8 cellular contexts compared by ENCODE assay signal in the genomic region with DNA sequence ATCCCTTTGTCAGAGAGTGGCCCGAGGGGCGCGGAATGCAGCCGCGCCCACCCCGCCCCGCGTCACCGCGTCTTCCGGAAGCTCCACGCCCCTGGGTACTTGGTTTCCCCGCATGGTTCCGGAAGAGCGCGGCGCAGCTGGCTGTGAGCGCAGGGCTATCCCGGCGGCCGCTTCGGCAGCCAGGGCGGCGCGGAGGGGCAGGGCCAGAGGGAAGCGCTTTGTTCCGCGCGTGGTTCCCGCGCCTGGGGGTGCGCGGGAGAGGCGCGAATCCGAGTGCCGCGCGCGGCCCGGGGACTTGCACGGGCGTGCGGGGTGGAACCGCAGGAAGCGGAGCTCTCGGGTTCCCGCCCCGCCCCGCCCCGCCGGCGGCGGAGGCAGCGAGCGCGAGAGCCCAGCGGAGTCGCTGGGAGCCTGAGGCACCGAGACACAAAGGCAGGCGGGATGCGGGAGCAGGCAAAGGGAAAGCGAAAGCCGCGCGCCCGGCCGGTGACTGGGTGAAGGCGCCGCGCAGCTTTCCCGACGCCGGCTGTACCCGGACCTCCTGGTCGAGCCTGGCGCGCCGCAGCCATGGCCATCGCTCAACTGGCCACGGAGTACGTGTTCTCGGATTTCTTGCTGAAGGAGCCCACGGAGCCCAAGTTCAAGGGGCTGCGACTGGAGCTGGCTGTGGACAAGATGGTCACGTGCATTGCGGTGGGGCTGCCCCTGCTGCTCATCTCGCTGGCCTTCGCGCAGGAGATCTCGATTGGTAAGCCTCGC. TPM values are rescaled to one million over a fixed set of nuclear protein-coding genes. Genes with fewer than 3 reads are reported as not detected.
DNase-seq lines count a peak whose midpoint lies in the region; ATAC-seq and TF ChIP-seq lines count a peak whose summit lies in the region.

A gene with protein sequence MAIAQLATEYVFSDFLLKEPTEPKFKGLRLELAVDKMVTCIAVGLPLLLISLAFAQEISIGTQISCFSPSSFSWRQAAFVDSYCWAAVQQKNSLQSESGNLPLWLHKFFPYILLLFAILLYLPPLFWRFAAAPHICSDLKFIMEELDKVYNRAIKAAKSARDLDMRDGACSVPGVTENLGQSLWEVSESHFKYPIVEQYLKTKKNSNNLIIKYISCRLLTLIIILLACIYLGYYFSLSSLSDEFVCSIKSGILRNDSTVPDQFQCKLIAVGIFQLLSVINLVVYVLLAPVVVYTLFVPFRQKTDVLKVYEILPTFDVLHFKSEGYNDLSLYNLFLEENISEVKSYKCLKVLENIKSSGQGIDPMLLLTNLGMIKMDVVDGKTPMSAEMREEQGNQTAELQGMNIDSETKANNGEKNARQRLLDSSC (plus strand): TSS at position 96 of the 759 bp plus-strand sequence. CDS start 472 bp downstream, at position 568.

- peak within 1 kb of the TSS; percentile 61 for H3K4me3 ChIP-seq in right cardiac atrium (ENCODE audit: low read length)
- H3K4me3 ChIP-seq in vagina, result peak within 1 kb of the TSS; percentile 71 to 88

- H3K27me3 ChIP-seq in right cardiac atrium (ENCODE audit: control insufficient read depth, insufficient read depth) (no peaks in the 10 kb centered on the region), vagina (no peaks in the 10 kb centered on the region)

- H3K36me3 ChIP-seq in vagina, result no peaks in the 10 kb centered on the region

- in situ Hi-C loops in GM13977 (cut with MboI; ENCODE audit: low pct_unique_long_range_greater_than_20kb, low sequenced_read_pairs, unreplicated experiment), result no loop called here

- DNase-seq in GM13977 (ENCODE audit: low spot score), result peak; percentile 88
- peak; percentile 87 to 96 (median 96) for DNase-seq in NCI-H1417 (lab: John Stamatoyannopoulos, UW)
- peak; percentile 73 for DNase-seq in amniotic stem cell (lab: John Stamatoyannopoulos, UW)
- peak; percentile 90 to 95 (median 91) for DNase-seq in right cardiac atrium
- DNase-seq in putamen (ENCODE audit: low spot score), result peak; percentile 80
- DNase-seq in vagina (ENCODE audit: extremely low spot score in 2 of 2), result peak in 1 of 2 donors; percentile 91

- TF ChIP-seq CTCF in GM13977 (IDR thresholded peaks at IDR 0.05; ENCODE audit: extremely low read depth, insufficient read depth, missing control alignments) (no peak), vagina (IDR thresholded peaks at IDR 0.05) (no peak)

- H3K4me1 ChIP-seq in right cardiac atrium (ENCODE audit: control insufficient read depth, insufficient read depth, low read length), result peaks cover 20% of the 10 kb centered on the region
- H3K4me1 ChIP-seq in vagina, result peaks cover 56% of the 10 kb centered on the region

- WGBS in right cardiac atrium, result under 1% methylated on average over 92 of the region's 92 CpGs

- H3K9me3 ChIP-seq in right cardiac atrium (ENCODE audit: control insufficient read depth, low read length) (no peaks in the 10 kb centered on the region), vagina (no peaks in the 10 kb centered on the region)

- TF ChIP-seq POLR2A in vagina (IDR thresholded peaks at IDR 0.05), result peak in 1 of 2 donors; percentile 16

- ATAC-seq in HG02763 (IDR thresholded peaks at IDR 0.05; ENCODE audit: unreplicated experiment) (peak; percentile 82), right cardiac atrium (peak; percentile 94 to 96)

- intact Hi-C loops in T-helper 1 cell treated with Interleukin-12 subunit alpha and Interleukin-12 subunit beta and Interleukin-4 antibody, amounts not matched to agents 30 ng/mL and 1 ng/mL, for 36 hours (cut with micrococcal nuclease), result loop anchor here (1.0 to 5.0 kb wide), 12 partner anchors 18 to 1661 kb away; a partner anchor contains a TSS
- intact Hi-C loops in right cardiac atrium (cut with DNase I) (no loop called here), vagina (cut with DNase I) (no loop called here)

- H3K27ac ChIP-seq in right cardiac atrium (ENCODE audit: low read length), result peak within 1 kb of the TSS; percentile 76
- H3K27ac ChIP-seq in vagina, result peak within 1 kb of the TSS; percentile 94

RNA-seq across cellular contexts. Expression of the gene that starts here (rescaled TPM):
- total RNA-seq in T-helper 1 cell treated with Interleukin-12 subunit alpha and Interleukin-12 subunit beta and Interleukin-4 antibody, amounts not matched to agents 30 ng/mL and 1 ng/mL, for 36 hours, result 15.8 and 16.6 TPM in 2 replicates
- 10 to 100 TPM in 1 of 4 donors, 1 to 10 TPM in 3; 8.0 to 16.1 (median 8.5) TPM for total RNA-seq in right cardiac atrium
- polyA plus RNA-seq in right cardiac atrium, result 4.6 TPM
- total RNA-seq in vagina, result 18.9 TPM
